8 cellular contexts compared by ENCODE assay signal in genomic region chr2:112055110-112055832, GRCh38. TPM values are rescaled to one million over a fixed set of nuclear protein-coding genes. Genes with fewer than 3 reads are reported as not detected.
DNase-seq lines count a peak whose midpoint lies in the region; FAIRE-seq and TF ChIP-seq lines count a peak whose summit lies in the region.

Gene TMEM87B (plus strand): TSS chr2:112055269. CDS start chr2:112055592, 323 bp downstream.

- H3K56ac ChIP-seq in H1 (replicated peaks; ENCODE audit: insufficient read length, low read depth, low read length): peak within 1 kb of the TSS; percentile 77

- no peak within 1 kb of the TSS for H3K23ac ChIP-seq in H1 (ENCODE audit: insufficient read length)

- H3K27me3 ChIP-seq in H1 (replicated peaks in 1 of 4; ENCODE audit: control insufficient read depth in 3 of 4, extremely low read depth in 1 of 4, insufficient read depth in 3 of 4, low read length in 3 of 4): no peaks in the 10 kb centered on the region

- H4K8ac ChIP-seq in H1 (ENCODE audit: extremely low read depth, insufficient read depth, low read length): peak within 1 kb of the TSS; percentile 86

- no peak for TF ChIP-seq RAD21 in H1 (IDR thresholded peaks at IDR 0.05 in 1 of 2, conservative IDR thresholded peaks at IDR 0.05 in 1 of 2; ENCODE audit: low read depth in 2 of 2, low read length in 2 of 2)

- TF ChIP-seq POLR2A in H1 (IDR thresholded peaks at IDR 0.05; ENCODE audit: control extremely low read depth in 1 of 2, low read depth in 2 of 2, low read length in 2 of 2): no peak; a peak in 2 of 3 replicates

- peak within 1 kb of the TSS; percentile 90 to 99 for H3K4me2 ChIP-seq in H1 (ENCODE audit: insufficient read depth in 1 of 2, low read depth in 2 of 2, low read length in 2 of 2)

- H3K18ac ChIP-seq in H1 (ENCODE audit: extremely low read depth, low read length): peak within 1 kb of the TSS; percentile 93

- H3K79me2 ChIP-seq in H1 (ENCODE audit: control insufficient read depth in 1 of 2, insufficient read depth in 2 of 2, low read length in 2 of 2): no peaks in the 10 kb centered on the region

- no peaks in the 10 kb centered on the region; a peak in 2 of 7 replicates for H3K4me1 ChIP-seq in H1 (replicated peaks in 1 of 4; ENCODE audit: control insufficient read depth in 3 of 4, insufficient read depth in 4 of 4, low read length in 3 of 4)

- H4K5ac ChIP-seq in H1 (ENCODE audit: insufficient read length, low read depth, low read length): peak within 1 kb of the TSS; percentile 95

- H3K79me1 ChIP-seq in H1 (ENCODE audit: low read depth, low read length): no peaks in the 10 kb centered on the region

- H2BK12ac ChIP-seq in H1 (ENCODE audit: low read depth, low read length): peak within 1 kb of the TSS; percentile 89; the same call in 1 of the 2 replicates

- peaks cover 7% of the 10 kb centered on the region; the same call in 1 of the 2 replicates for H3K23me2 ChIP-seq in H1 (ENCODE audit: low read depth, low read length)

- peak within 1 kb of the TSS; percentile 94 for H4K91ac ChIP-seq in H1 (replicated peaks; ENCODE audit: insufficient read length, low read length)

- peak within 1 kb of the TSS; percentile 60 to 88 (median 84) for H3K4me3 ChIP-seq in H1 (ENCODE audit: extremely low read depth in 1 of 4, insufficient read depth in 2 of 4, low read depth in 3 of 4, low read length in 4 of 4)

- no peak within 1 kb of the TSS for H2BK20ac ChIP-seq in H1 (ENCODE audit: low read length)

- POLR2A ChIA-PET in H1 (lab: Charles Lee; ENCODE audit: partially characterized antibody): interaction anchor here (0.6 to 1.6 kb wide), 3 partner anchors 21 to 222 kb away, joined by 3 to 6 read pairs (median 3); no protein-coding TSS in a partner anchor

- no peaks in the 10 kb centered on the region; a peak in 1 of 8 replicates for H3K36me3 ChIP-seq in H1 (ENCODE audit: control insufficient read depth in 2 of 4, insufficient read depth in 4 of 4, low read length in 3 of 4)

- no peaks in the 10 kb centered on the region for H3K9me3 ChIP-seq in H1 (ENCODE audit: insufficient read depth in 2 of 2, low read depth in 1 of 2, low read length in 1 of 2)

- no peak for TF ChIP-seq EP300 in H1 (IDR thresholded peaks at IDR 0.05; ENCODE audit: borderline replicate concordance in 1 of 2, low read depth in 2 of 2, low read length in 2 of 2)

- H3K4ac ChIP-seq in H1 (replicated peaks; ENCODE audit: insufficient read length, low read depth, low read length): peak within 1 kb of the TSS; percentile 47

- peak within 1 kb of the TSS; percentile 95; the same call in 1 of the 2 replicates for H2BK15ac ChIP-seq in H1 (ENCODE audit: low read length)

- peaks cover 2% of the 10 kb centered on the region in 2 experiments for H4K20me1 ChIP-seq in H1 (replicated peaks in 1 of 2; ENCODE audit: control insufficient read depth in 1 of 2, insufficient read depth in 2 of 2, low read length in 2 of 2)

- peak within 1 kb of the TSS; percentile 86 for H2BK120ac ChIP-seq in H1 (replicated peaks; ENCODE audit: low read depth, low read length)

- DNase-seq in COLO829 (ENCODE audit: low spot score): peak; percentile 95
- DNase-seq in GM20000 (ENCODE audit: low spot score): peak; percentile 97
- peak; percentile 96 for DNase-seq in HT-29 (ENCODE audit: low spot score)
- DNase-seq in NK-92 treated with Interleukin-12 subunit alpha and Interleukin-12 subunit beta, amount 100 ng/mL, for 24 hours (lab: John Stamatoyannopoulos, UW): peak; percentile 98
- DNase-seq in activated CD8-positive, alpha-beta memory T cell treated with anti-CD3 and anti-CD28 coated beads for 24 hours: peak; percentile 97
- DNase-seq in H1 (ENCODE audit: low read depth in 1 of 2, low spot score in 2 of 2): peak; percentile 91 to 96
- peak; percentile 99 for DNase-seq in mesenteric fat pad (ENCODE audit: low spot score)
- DNase-seq in stimulated activated CD8-positive, alpha-beta memory T cell treated with anti-CD3 and anti-CD28 coated beads, Interleukin-15, amount 100 ng/mL, for 4 hours (ENCODE audit: low read depth in 2 of 2): peak; percentile 96 to 97

- H3K14ac ChIP-seq in H1 (ENCODE audit: insufficient read length): no peak within 1 kb of the TSS

- peak within 1 kb of the TSS; percentile 97; the same call in 1 of the 2 replicates for H2AFZ ChIP-seq in H1 (ENCODE audit: low read length)

- H3K9ac ChIP-seq in H1 (replicated peaks in 1 of 4; ENCODE audit: extremely low read depth in 1 of 4, low read depth in 3 of 4, low read length in 3 of 4): peak within 1 kb of the TSS in 3 of 4 experiments; percentile 70 to 83 (median 80); a peak in 6 of 7 replicates

- peak within 1 kb of the TSS; percentile 98; the same call in 1 of the 2 replicates for H2BK5ac ChIP-seq in H1 (ENCODE audit: low read depth, low read length)

- CTCF ChIA-PET in H1 (lab: Charles Lee; ENCODE audit: partially characterized antibody): interaction anchor here (0.9 kb wide), 1 partner anchor 154 kb away, joined by 3 read pairs; no protein-coding TSS in a partner anchor

- FAIRE-seq in H1 (lab: Jason Lieb, UNC): no peak

- H2AK5ac ChIP-seq in H1 (ENCODE audit: low read depth, low read length): no peak within 1 kb of the TSS

- no peak for TF ChIP-seq CTCF in GM20000 (IDR thresholded peaks at IDR 0.05; ENCODE audit: extremely low read depth, missing control alignments)
- TF ChIP-seq CTCF in H1 (IDR thresholded peaks at IDR 0.05; ENCODE audit: control extremely low read depth in 1 of 3, insufficient read depth in 1 of 3, low read depth in 1 of 3, low read length in 3 of 3): no peak

- 3% methylated on average over 65 of the region's 76 CpGs; no CpG with 5 or more reads in 1 of the 2 experiments for WGBS in H1 (ENCODE audit: extremely low coverage in 1 of 2, insufficient coverage in 1 of 2, insufficient read length in 1 of 2, insufficient replicate concordance in 2 of 2, low coverage in 1 of 2, low lambda C conversion rate in 2 of 2, missing lambda C conversion rate in 1 of 2), 2 experiments

- peak within 1 kb of the TSS; percentile 90; the same call in 1 of the 2 replicates for H3K27ac ChIP-seq in H1 (ENCODE audit: low read depth, low read length)

TF ChIP-seq in H1, 55 proteins besides CTCF, POLR2A, EP300 and RAD21:
- TF ChIP-seq BCL11A (IDR thresholded peaks at IDR 0.05; ENCODE audit: low read depth in 2 of 2, low read length in 2 of 2) (no peak), HDAC2 (IDR thresholded peaks at IDR 0.05; ENCODE audit: borderline replicate concordance in 1 of 2, low read depth in 2 of 2, low read length in 2 of 2) (peak in 1 of 2 experiments; percentile 9; a peak in 2 of 4 replicates), MAX (IDR thresholded peaks at IDR 0.05) (peak; percentile 71), TAF1 (IDR thresholded peaks at IDR 0.05; ENCODE audit: low read depth, low read length) (0 out of 2 replicates have a peak, but pooled peaks have one; percentile 15), CEBPB (IDR thresholded peaks at IDR 0.05; ENCODE audit: low read depth, low read length) (no peak), POLR2AphosphoS5 (IDR thresholded peaks at IDR 0.05; ENCODE audit: low read depth, low read length) (peak; percentile 34; the same call in 1 of the 2 replicates), SUZ12 (IDR thresholded peaks at IDR 0.05; ENCODE audit: low read length) (no peak), ASH2L (IDR thresholded peaks at IDR 0.05; ENCODE audit: low read length) (peak; percentile 81), SAP30 (IDR thresholded peaks at IDR 0.05; ENCODE audit: insufficient read depth, insufficient replicate concordance, low read length) (peak; percentile 26), ZNF274 (IDR thresholded peaks at IDR 0.05; ENCODE audit: borderline replicate concordance, extremely low read depth, low read length) (no peak), E2F6 (IDR thresholded peaks at IDR 0.05) (peak; percentile 92), KDM4A (IDR thresholded peaks at IDR 0.05; ENCODE audit: low read depth, low read length, severe bottlenecking) (peak; percentile 69), PHF8 (conservative IDR thresholded peaks at IDR 0.05; ENCODE audit: low read depth, low read length) (peak; percentile 81; the same call in 1 of the 2 replicates), BRCA1 (IDR thresholded peaks at IDR 0.05; ENCODE audit: low read depth, low read length) (no peak), YY1 (IDR thresholded peaks at IDR 0.05; ENCODE audit: low read depth, low read length) (peak; percentile 74), MAFK (IDR thresholded peaks at IDR 0.05; ENCODE audit: low read depth, low read length) (no peak), EGR1 (IDR thresholded peaks at IDR 0.05; ENCODE audit: borderline replicate concordance, low read depth, low read length) (peak; percentile 93), BACH1 (IDR thresholded peaks at IDR 0.05; ENCODE audit: low read length) (peak; percentile 48), ATF3 (IDR thresholded peaks at IDR 0.05; ENCODE audit: insufficient read depth, low read depth, low read length) (no peak), RBBP5 (IDR thresholded peaks at IDR 0.05; ENCODE audit: borderline replicate concordance, low read depth, low read length) (peak; percentile 54; the same call in 1 of the 2 replicates)
TF ChIP-seq in H1: peak in this region for 13.

RNA-seq across cellular contexts. Expression of gene TMEM87B, which starts in this region (rescaled TPM):
- total RNA-seq in HT-29 (2014; rRNA removed; shearing (Covaris generic)): 9.1 and 18.7 TPM in 2 replicates
- total RNA-seq in H1 (2021; fragmentation: NEBNext Ultra II Directional; extraction: Animal tissue kit (Norgen Biotek cat#: 25700)): 7.2 and 9.6 TPM in 2 replicates
- polyA plus RNA-seq in H1 (2011; rRNA removed): 3.0 and 9.0 TPM in 2 replicates
- polyA plus RNA-seq in H1 (2011; cell fraction: cytosol; rRNA removed): 8.5 TPM
- 3.4 TPM for polyA plus RNA-seq in H1 (2011; cell fraction: nucleus; rRNA removed)
- polyA plus RNA-seq in H1 (2012, experiment 1 of 2): 3.7 to 6.8 TPM (median 4.5 TPM) in 4 replicates
- 0.89 TPM for polyA plus RNA-seq in H1 (2012, experiment 2 of 2)
- 12.3 TPM for polyA plus RNA-seq in H1 (2013, experiment 1 of 2)
- 11.6 TPM for polyA plus RNA-seq in H1 (2013, experiment 2 of 2)
- polyA minus RNA-seq in H1 (2011; rRNA and poly(A)+ RNA removed): 4.5 and 5.5 TPM in 2 replicates
- 12.8 TPM for polyA minus RNA-seq in H1 (2011; cell fraction: cytosol; rRNA and poly(A)+ RNA removed)
- polyA minus RNA-seq in H1 (2011; cell fraction: nucleus; rRNA and poly(A)+ RNA removed): 9.5 TPM
- 25.2 TPM for total RNA-seq in mesenteric fat pad

Comparison
In these comparisons a context has a peak if more than half of its experiments do, and no peak if none do; other contexts are left out.
1. Peak in every context shown above with its lines: DNase-seq, H3K4me3 ChIP-seq and H3K27ac ChIP-seq.